1 cellular context compared by ENCODE assay signal in genomic region chr3:23113455-23114171, GRCh38.
TF ChIP-seq lines count a peak whose summit lies in the region.

No MANE protein-coding gene starts in this region.

TF ChIP-seq in GM23338, 12 proteins besides CTCF, POLR2A, EP300 and RAD21 (continued from another document):
- TF ChIP-seq, protein P1, sequence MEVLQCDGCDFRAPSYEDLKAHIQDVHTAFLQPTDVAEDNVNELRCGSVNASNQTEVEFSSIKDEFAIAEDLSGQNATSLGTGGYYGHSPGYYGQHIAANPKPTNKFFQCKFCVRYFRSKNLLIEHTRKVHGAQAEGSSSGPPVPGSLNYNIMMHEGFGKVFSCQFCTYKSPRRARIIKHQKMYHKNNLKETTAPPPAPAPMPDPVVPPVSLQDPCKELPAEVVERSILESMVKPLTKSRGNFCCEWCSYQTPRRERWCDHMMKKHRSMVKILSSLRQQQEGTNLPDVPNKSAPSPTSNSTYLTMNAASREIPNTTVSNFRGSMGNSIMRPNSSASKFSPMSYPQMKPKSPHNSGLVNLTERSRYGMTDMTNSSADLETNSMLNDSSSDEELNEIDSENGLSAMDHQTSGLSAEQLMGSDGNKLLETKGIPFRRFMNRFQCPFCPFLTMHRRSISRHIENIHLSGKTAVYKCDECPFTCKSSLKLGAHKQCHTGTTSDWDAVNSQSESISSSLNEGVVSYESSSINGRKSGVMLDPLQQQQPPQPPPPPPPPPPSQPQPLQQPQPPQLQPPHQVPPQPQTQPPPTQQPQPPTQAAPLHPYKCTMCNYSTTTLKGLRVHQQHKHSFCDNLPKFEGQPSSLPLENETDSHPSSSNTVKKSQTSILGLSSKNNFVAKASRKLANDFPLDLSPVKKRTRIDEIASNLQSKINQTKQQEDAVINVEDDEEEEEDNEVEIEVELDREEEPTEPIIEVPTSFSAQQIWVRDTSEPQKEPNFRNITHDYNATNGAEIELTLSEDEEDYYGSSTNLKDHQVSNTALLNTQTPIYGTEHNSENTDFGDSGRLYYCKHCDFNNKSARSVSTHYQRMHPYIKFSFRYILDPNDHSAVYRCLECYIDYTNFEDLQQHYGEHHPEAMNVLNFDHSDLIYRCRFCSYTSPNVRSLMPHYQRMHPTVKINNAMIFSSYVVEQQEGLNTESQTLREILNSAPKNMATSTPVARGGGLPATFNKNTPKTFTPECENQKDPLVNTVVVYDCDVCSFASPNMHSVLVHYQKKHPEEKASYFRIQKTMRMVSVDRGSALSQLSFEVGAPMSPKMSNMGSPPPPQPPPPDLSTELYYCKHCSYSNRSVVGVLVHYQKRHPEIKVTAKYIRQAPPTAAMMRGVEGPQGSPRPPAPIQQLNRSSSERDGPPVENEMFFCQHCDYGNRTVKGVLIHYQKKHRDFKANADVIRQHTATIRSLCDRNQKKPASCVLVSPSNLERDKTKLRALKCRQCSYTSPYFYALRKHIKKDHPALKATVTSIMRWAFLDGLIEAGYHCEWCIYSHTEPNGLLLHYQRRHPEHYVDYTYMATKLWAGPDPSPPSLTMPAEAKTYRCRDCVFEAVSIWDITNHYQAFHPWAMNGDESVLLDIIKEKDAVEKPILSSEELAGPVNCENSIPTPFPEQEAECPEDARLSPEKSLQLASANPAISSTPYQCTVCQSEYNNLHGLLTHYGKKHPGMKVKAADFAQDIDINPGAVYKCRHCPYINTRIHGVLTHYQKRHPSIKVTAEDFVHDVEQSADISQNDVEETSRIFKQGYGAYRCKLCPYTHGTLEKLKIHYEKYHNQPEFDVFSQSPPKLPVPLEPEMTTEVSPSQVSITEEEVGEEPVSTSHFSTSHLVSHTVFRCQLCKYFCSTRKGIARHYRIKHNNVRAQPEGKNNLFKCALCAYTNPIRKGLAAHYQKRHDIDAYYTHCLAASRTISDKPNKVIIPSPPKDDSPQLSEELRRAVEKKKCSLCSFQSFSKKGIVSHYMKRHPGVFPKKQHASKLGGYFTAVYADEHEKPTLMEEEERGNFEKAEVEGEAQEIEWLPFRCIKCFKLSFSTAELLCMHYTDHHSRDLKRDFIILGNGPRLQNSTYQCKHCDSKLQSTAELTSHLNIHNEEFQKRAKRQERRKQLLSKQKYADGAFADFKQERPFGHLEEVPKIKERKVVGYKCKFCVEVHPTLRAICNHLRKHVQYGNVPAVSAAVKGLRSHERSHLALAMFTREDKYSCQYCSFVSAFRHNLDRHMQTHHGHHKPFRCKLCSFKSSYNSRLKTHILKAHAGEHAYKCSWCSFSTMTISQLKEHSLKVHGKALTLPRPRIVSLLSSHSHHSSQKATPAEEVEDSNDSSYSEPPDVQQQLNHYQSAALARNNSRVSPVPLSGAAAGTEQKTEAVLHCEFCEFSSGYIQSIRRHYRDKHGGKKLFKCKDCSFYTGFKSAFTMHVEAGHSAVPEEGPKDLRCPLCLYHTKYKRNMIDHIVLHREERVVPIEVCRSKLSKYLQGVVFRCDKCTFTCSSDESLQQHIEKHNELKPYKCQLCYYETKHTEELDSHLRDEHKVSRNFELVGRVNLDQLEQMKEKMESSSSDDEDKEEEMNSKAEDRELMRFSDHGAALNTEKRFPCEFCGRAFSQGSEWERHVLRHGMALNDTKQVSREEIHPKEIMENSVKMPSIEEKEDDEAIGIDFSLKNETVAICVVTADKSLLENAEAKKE (CRISPR knock-in tag; IDR thresholded peaks at IDR 0.05), result no peak
- no peak for TF ChIP-seq POLR2AphosphoS5 (IDR thresholded peaks at IDR 0.05; ENCODE audit: low read depth)
- TF ChIP-seq ZNF114 (CRISPR knock-in tag; IDR thresholded peaks at IDR 0.05), result no peak
- TF ChIP-seq STAT1 (IDR thresholded peaks at IDR 0.05; ENCODE audit: unreplicated experiment), result no peak
- TF ChIP-seq NANOG (IDR thresholded peaks at IDR 0.05; ENCODE audit: borderline replicate concordance), result no peak
- no peak for TF ChIP-seq CREB1 (CRISPR knock-in tag; IDR thresholded peaks at IDR 0.05; ENCODE audit: low read depth)
